In genomic region chr12:94874986-94875312, GRCh38 we compare ENCODE assay signal across 13 cellular contexts.
A peak's percentile ranks its signal among the peaks of the same experiment; 100 is the strongest.
DNase-seq lines count a peak whose midpoint lies in the region; ATAC-seq, FAIRE-seq and TF ChIP-seq lines count a peak whose summit lies in the region.
"Had no signal": no experiment of that assay in that cellular context is flagged by ENCODE, and none has a peak within 500 bp of the region (broad histone marks: within the 10 kb centered on the region; RNA-seq: fewer than 3 reads in every experiment).

No MANE protein-coding gene starts in this region.

- H3K9ac ChIP-seq in HepG2 (ENCODE audit: insufficient read depth, low read depth, low read length): no peak overlapping the region

- peak overlapping the region; percentile 82 to 83 for H3K4me3 Mint-ChIP-seq in activated T-cell treated with anti-CD3 and anti-CD28 coated beads, Interleukin-2, amount 50 U/mL, for 72 hours
- H3K4me3 Mint-ChIP-seq in activated CD8-positive, alpha-beta T cell treated with anti-CD3 and anti-CD28 coated beads, Interleukin-2, amount 10 ng/mL, durations not matched to agents 7 days and 5 days: no peak overlapping the region

- H3K36me3 ChIP-seq in RWPE2 (ENCODE audit: low read depth): no peaks in the 10 kb centered on the region
- H3K36me3 ChIP-seq in HepG2 (replicated peaks in 1 of 2; ENCODE audit: control insufficient read depth in 1 of 2, insufficient read depth in 2 of 2, low read length in 2 of 2): no peaks in the 10 kb centered on the region
- no peaks in the 10 kb centered on the region for H3K36me3 ChIP-seq in thyroid gland
- H3K36me3 ChIP-seq: left ventricle myocardium inferior, vagina had no signal

- peaks cover 84% of the 10 kb centered on the region for H3K27me3 Mint-ChIP-seq in activated T-cell treated with anti-CD3 and anti-CD28 coated beads, Interleukin-2, amount 50 U/mL, for 72 hours (ENCODE audit: low read depth)
- peaks cover 52% of the 10 kb centered on the region for H3K27me3 Mint-ChIP-seq in activated CD8-positive, alpha-beta T cell treated with anti-CD3 and anti-CD28 coated beads, Interleukin-2, amount 10 ng/mL, durations not matched to agents 7 days and 5 days (ENCODE audit: low read depth)

- H3K79me2 ChIP-seq in HepG2 (ENCODE audit: insufficient read depth, low read length): no peaks in the 10 kb centered on the region

- peaks cover 0 to 2% of the 10 kb centered on the region in 2 donors for H3K9me3 Mint-ChIP-seq in activated T-cell treated with anti-CD3 and anti-CD28 coated beads, Interleukin-2, amount 50 U/mL, for 72 hours
- no peaks in the 10 kb centered on the region for H3K9me3 Mint-ChIP-seq in activated CD8-positive, alpha-beta T cell treated with anti-CD3 and anti-CD28 coated beads, Interleukin-2, amount 10 ng/mL, durations not matched to agents 7 days and 5 days (ENCODE audit: insufficient read depth)
- H3K9me3 Mint-ChIP-seq: activated T-helper 1 cell treated with anti-CD3 and anti-CD28 coated beads, Interleukin-12 subunit alpha, Interleukin-12 subunit beta, Interleukin-2, Interleukin-4 antibody, amounts not matched to agents 30 ng/mL and 10 ng/mL and 1 ng/mL, durations not matched to agents 14 hours and 24 hours and 36 hours had no signal

- H3K9me3 ChIP-seq in RWPE2 (ENCODE audit: severe bottlenecking): no peaks in the 10 kb centered on the region
- no peaks in the 10 kb centered on the region for H3K9me3 ChIP-seq in HepG2 (ENCODE audit: low read length)
- H3K9me3 ChIP-seq in thyroid gland: no peaks in the 10 kb centered on the region
- H3K9me3 ChIP-seq: left ventricle myocardium inferior, vagina had no signal

- H3K4me1 ChIP-seq in RWPE2 (ENCODE audit: insufficient read depth, poor library complexity, severe bottlenecking) (no peaks in the 10 kb centered on the region), HepG2 (ENCODE audit: insufficient read depth, low read length) (no peaks in the 10 kb centered on the region), thyroid gland (peaks cover 30 to 35% of the 10 kb centered on the region in 2 donors)

- no peak for TF ChIP-seq CTCF in RWPE2 (IDR thresholded peaks at IDR 0.05; ENCODE audit: poor library complexity, severe bottlenecking)
- no peak for TF ChIP-seq CTCF in HepG2 (CRISPR knock-in tag; IDR thresholded peaks at IDR 0.05)
- no peak for TF ChIP-seq CTCF in thyroid gland (IDR thresholded peaks at IDR 0.05)

- intact Hi-C loops in HepG2 (cut with micrococcal nuclease; ENCODE audit: unreplicated experiment) (loop anchor here (5.0 kb wide), 2 partner anchors 107 to 1612 kb away; partner anchors contain the start of gene CFAP54), thyroid gland (cut with DNase I) (no loop called here)

- no peak for FAIRE-seq in HepG2 (lab: Jason Lieb, UNC)

- in situ Hi-C loops in HepG2 (cut with HindIII; ENCODE audit: extremely low pct_ligation_motif_present, low pct_unique_long_range_greater_than_20kb): no loop called here

- H3K4me3 ChIP-seq in RWPE2 (ENCODE audit: severe bottlenecking) (no peak overlapping the region), HepG2 (replicated peaks in 1 of 3; ENCODE audit: insufficient read depth in 1 of 3, low read depth in 2 of 3, low read length in 3 of 3) (no peak overlapping the region), thyroid gland (replicated peaks in 1 of 3) (no peak overlapping the region)

- no peak for ATAC-seq in activated T-cell treated with anti-CD3 and anti-CD28 coated beads, Interleukin-2, amount 50 U/mL, for 72 hours (replicated peaks in 1 of 2)
- ATAC-seq in RWPE2 (ENCODE audit: low read depth): 0 out of 3 replicates have a peak, but pooled peaks have one; percentile 23
- ATAC-seq in HepG2: peak; percentile 37
- no peak for ATAC-seq in activated CD8-positive, alpha-beta T cell treated with anti-CD3 and anti-CD28 coated beads, Interleukin-2, amount 10 ng/mL, durations not matched to agents 7 days and 5 days

- H3K4me2 ChIP-seq in HepG2 (ENCODE audit: low read depth, low read length): no peak overlapping the region

- no peak overlapping the region for H2AFZ ChIP-seq in HepG2 (ENCODE audit: low read length)

- TF ChIP-seq POLR2A in HepG2 (IDR thresholded peaks at IDR 0.05; ENCODE audit: insufficient read depth in 1 of 2, low read depth in 2 of 2, low read length in 2 of 2): no peak
- peak in 1 of 2 donors; percentile 48 for TF ChIP-seq POLR2A in thyroid gland (IDR thresholded peaks at IDR 0.05)

- POLR2A ChIA-PET in HepG2 (lab: Yijun Ruan, JAX): no interaction called here
- POLR2A ChIA-PET in activated CD8-positive, alpha-beta T cell treated with anti-CD3 and anti-CD28 coated beads, Interleukin-2, amount 10 ng/mL, durations not matched to agents 7 days and 5 days (lab: Charles Lee): no interaction called here

- no peak for TF ChIP-seq RAD21 in HepG2 (CRISPR knock-in tag; IDR thresholded peaks at IDR 0.05)

- CTCF ChIA-PET in HepG2 (lab: Yijun Ruan, JAX; ENCODE audit: low intra/inter-chr PET ratio, low total read pairs): no interaction called here
- CTCF ChIA-PET in activated CD8-positive, alpha-beta T cell treated with anti-CD3 and anti-CD28 coated beads, Interleukin-2, amount 10 ng/mL, durations not matched to agents 7 days and 5 days (lab: Charles Lee): interaction anchor here (1.1 to 1.3 kb wide), 6 partner anchors 57 to 334 kb away, joined by 3 to 4 read pairs (median 3); no protein-coding TSS in a partner anchor

- H3K27ac ChIP-seq in RWPE2 (ENCODE audit: poor library complexity, severe bottlenecking): no peak overlapping the region
- no peak overlapping the region for H3K27ac ChIP-seq in HepG2 (ENCODE audit: extremely low read length, insufficient read depth, low read length)
- peak overlapping the region; percentile 55 to 70 (median 68) for H3K27ac ChIP-seq in thyroid gland
- H3K27ac ChIP-seq: left ventricle myocardium inferior, vagina had no signal

- peaks cover 0 to 3% of the 10 kb centered on the region in 2 donors for H3K36me3 Mint-ChIP-seq in activated T-cell treated with anti-CD3 and anti-CD28 coated beads, Interleukin-2, amount 50 U/mL, for 72 hours (ENCODE audit: insufficient read depth in 2 of 2)
- no peaks in the 10 kb centered on the region for H3K36me3 Mint-ChIP-seq in activated CD8-positive, alpha-beta T cell treated with anti-CD3 and anti-CD28 coated beads, Interleukin-2, amount 10 ng/mL, durations not matched to agents 7 days and 5 days (ENCODE audit: low read depth)

- 36% methylated on average over 6 of the region's 6 CpGs for WGBS in HepG2 (ENCODE audit: low lambda C conversion rate)
- WGBS in thyroid gland, 2 donors: 19 to 27% methylated on average over 6 of the region's 6 CpGs

- H3K27me3 ChIP-seq in RWPE2 (ENCODE audit: insufficient read depth, poor library complexity, severe bottlenecking) (peaks cover 53% of the 10 kb centered on the region), HepG2 (ENCODE audit: control insufficient read depth in 1 of 2, insufficient read depth in 2 of 2, low read length in 2 of 2) (peaks cover 3 to 43% of the 10 kb centered on the region in 2 experiments), thyroid gland (no peaks in the 10 kb centered on the region)
- H3K27me3 ChIP-seq: vagina had no signal

- H3K4me1 Mint-ChIP-seq in activated T-cell treated with anti-CD3 and anti-CD28 coated beads, Interleukin-2, amount 50 U/mL, for 72 hours (ENCODE audit: low read depth): peaks cover 25% of the 10 kb centered on the region
- H3K4me1 Mint-ChIP-seq in activated CD8-positive, alpha-beta T cell treated with anti-CD3 and anti-CD28 coated beads, Interleukin-2, amount 10 ng/mL, durations not matched to agents 7 days and 5 days (ENCODE audit: low read depth): peaks cover 11% of the 10 kb centered on the region

- no peak overlapping the region for H3K27ac Mint-ChIP-seq in activated T-cell treated with anti-CD3 and anti-CD28 coated beads, Interleukin-2, amount 50 U/mL, for 72 hours
- no peak overlapping the region for H3K27ac Mint-ChIP-seq in activated CD8-positive, alpha-beta T cell treated with anti-CD3 and anti-CD28 coated beads, Interleukin-2, amount 10 ng/mL, durations not matched to agents 7 days and 5 days
- H3K27ac Mint-ChIP-seq: activated CD4-positive, alpha-beta T cell treated with anti-CD3 and anti-CD28 coated beads for 36 hours; activated T-helper 1 cell treated with anti-CD3 and anti-CD28 coated beads, Interleukin-12 subunit alpha, Interleukin-12 subunit beta, Interleukin-2, Interleukin-4 antibody, amounts not matched to agents 30 ng/mL and 10 ng/mL and 1 ng/mL, durations not matched to agents 14 hours and 24 hours and 36 hours had no signal

- TF ChIP-seq EP300 in HepG2 (IDR thresholded peaks at IDR 0.05; ENCODE audit: low read depth in 2 of 2, low read length in 2 of 2): no peak
- TF ChIP-seq EP300 in HepG2 (CRISPR knock-in tag; IDR thresholded peaks at IDR 0.05; ENCODE audit: borderline replicate concordance): no peak

- no peaks in the 10 kb centered on the region; the same call in 1 of the 2 replicates for H4K20me1 ChIP-seq in HepG2 (ENCODE audit: insufficient read depth, low read length)

- no TSS peak for BruUV-seq in HepG2 (replicated peaks; lab: Mats Ljungman, UMichigan)

- no peak for DNase-seq in activated T-cell treated with anti-CD3 and anti-CD28 coated beads, Interleukin-2, amount 50 U/mL, for 72 hours
- no peak for DNase-seq in activated T-cell treated with anti-CD3 and anti-CD28 coated beads, Interleukin-2, amount 50 U/mL, for 1 hour
- DNase-seq in RWPE2 (ENCODE audit: low spot score) (no peak), HepG2 (ENCODE audit: low spot score) (no peak), thyroid gland (peak; percentile 71 to 78), NOMO-1 treated with DMSO at 0.1 percent for 48 hours (lab: John Stamatoyannopoulos, UW; ENCODE audit: unreplicated experiment) (no peak), NCI-H2107 (lab: John Stamatoyannopoulos, UW) (no peak)
- DNase-seq in activated CD8-positive, alpha-beta T cell treated with anti-CD3 and anti-CD28 coated beads, Interleukin-2, amount 10 ng/mL, durations not matched to agents 7 days and 5 days: no peak
- DNase-seq: left ventricle myocardium inferior, nucleus accumbens had no signal

TF ChIP-seq in HepG2, 621 proteins besides CTCF, POLR2A, EP300 and RAD21 (continues in another document):
- TF ChIP-seq ZNF496 (CRISPR knock-in tag; IDR thresholded peaks at IDR 0.05; ENCODE audit: insufficient replicate concordance): no peak
- TF ChIP-seq SALL2 (CRISPR knock-in tag; IDR thresholded peaks at IDR 0.05): no peak
- no peak for TF ChIP-seq SOX6 (IDR thresholded peaks at IDR 0.05)
- TF ChIP-seq SOX6 (CRISPR knock-in tag; IDR thresholded peaks at IDR 0.05): no peak
- TF ChIP-seq ZNF615 (CRISPR knock-in tag; IDR thresholded peaks at IDR 0.05; ENCODE audit: borderline replicate concordance): no peak

Comparison
In these comparisons a context has a peak if more than half of its experiments do, and no peak if none do; other contexts are left out.
1. ATAC-seq: peak in RWPE2 (single experiment) and HepG2 (single experiment); none in activated T-cell treated with anti-CD3 and anti-CD28 coated beads, Interleukin-2, amount 50 U/mL, for 72 hours (0 of 2) and activated CD8-positive, alpha-beta T cell treated with anti-CD3 and anti-CD28 coated beads, Interleukin-2, amount 10 ng/mL, durations not matched to agents 7 days and 5 days (single experiment).
2. DNase-seq: peak in thyroid gland (2 of 2); none in activated T-cell treated with anti-CD3 and anti-CD28 coated beads, Interleukin-2, amount 50 U/mL, for 72 hours (0 of 2), activated T-cell treated with anti-CD3 and anti-CD28 coated beads, Interleukin-2, amount 50 U/mL, for 1 hour (single experiment), RWPE2 (single experiment), HepG2 (single experiment), NOMO-1 treated with DMSO at 0.1 percent for 48 hours (single experiment), NCI-H2107 (single experiment) and activated CD8-positive, alpha-beta T cell treated with anti-CD3 and anti-CD28 coated beads, Interleukin-2, amount 10 ng/mL, durations not matched to agents 7 days and 5 days (single experiment).
3. H3K27ac ChIP-seq: peak in thyroid gland (3 of 3); none in RWPE2 (single experiment) and HepG2 (single experiment).